7 cellular contexts compared by ENCODE assay signal in the genomic region with DNA sequence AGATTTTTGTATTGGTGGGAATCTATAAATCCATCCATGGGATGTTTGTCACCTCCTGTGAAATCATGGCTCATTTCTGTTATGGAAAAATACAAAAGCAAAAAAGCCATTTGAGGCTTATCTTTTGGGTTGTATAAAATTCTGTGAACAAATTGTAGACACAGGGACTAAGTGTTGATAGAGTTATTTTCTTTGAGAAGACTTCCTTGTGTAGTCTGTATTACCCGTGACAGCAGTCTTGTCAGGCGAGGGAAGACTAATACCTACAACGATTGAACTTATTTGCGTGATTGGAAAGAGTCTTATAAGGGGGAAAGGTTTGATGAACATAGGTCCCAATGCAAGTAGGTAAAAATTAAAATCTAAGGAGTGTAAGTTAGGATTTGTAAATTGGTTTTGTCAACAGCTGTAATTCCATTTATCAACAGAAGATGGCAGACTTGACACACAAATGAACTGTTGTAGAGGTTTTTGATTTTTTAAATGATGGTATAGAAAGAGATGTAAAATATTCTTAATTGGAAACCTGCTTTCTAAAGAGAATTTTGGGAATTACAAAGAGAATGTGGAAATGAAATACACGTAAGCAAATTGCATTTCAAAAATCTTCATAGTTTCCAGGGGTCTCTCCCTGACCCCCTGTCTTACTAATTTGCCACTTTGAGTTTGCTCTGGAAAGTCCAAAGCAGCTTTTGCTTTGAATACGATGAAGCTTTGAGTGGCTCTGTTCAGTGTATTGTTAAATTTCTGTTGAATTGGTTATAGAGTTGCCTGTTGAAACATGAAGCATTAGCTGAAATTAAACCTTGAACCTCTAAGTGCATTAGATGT. TPM values are rescaled to one million over a fixed set of nuclear protein-coding genes. Genes with fewer than 3 reads are reported as not detected.
DNase-seq lines count a peak whose midpoint lies in the region; ATAC-seq and TF ChIP-seq lines count a peak whose summit lies in the region.

No MANE protein-coding gene starts in this region.

- peaks cover 2% of the 10 kb centered on the region for H3K4me1 ChIP-seq in mesenchymal stem cell (ENCODE audit: control insufficient read depth, insufficient read depth, low read depth, low read length)

- H3K4me3 ChIP-seq in LNCaP clone FGC (ENCODE audit: low read depth, low read length) (no peak overlapping the region), cardiac fibroblast (replicated peaks in 1 of 2; ENCODE audit: low read depth in 2 of 2, low read length in 2 of 2) (no peak overlapping the region), mesenchymal stem cell (ENCODE audit: insufficient read depth in 1 of 2, low read depth in 1 of 2, low read length in 2 of 2) (no peak overlapping the region)

- no peak overlapping the region for H4K8ac ChIP-seq in mesenchymal stem cell (ENCODE audit: low read length)

- TF ChIP-seq CTCF in GM10266 (IDR thresholded peaks at IDR 0.05; ENCODE audit: control insufficient read depth, insufficient read depth, low read depth, missing control alignments) (peak; percentile 67), LNCaP clone FGC (IDR thresholded peaks at IDR 0.05; ENCODE audit: control insufficient read depth, extremely low read depth, insufficient read depth) (peak; percentile 55), cardiac fibroblast (IDR thresholded peaks at IDR 0.05; ENCODE audit: low read depth, low read length) (peak; percentile 51)

- no peak overlapping the region for H2BK15ac ChIP-seq in mesenchymal stem cell (ENCODE audit: low read depth, poor library complexity, severe bottlenecking)

- H3K4me2 ChIP-seq in mesenchymal stem cell (ENCODE audit: low read length, poor library complexity, severe bottlenecking) = no peak overlapping the region

- H3K14ac ChIP-seq in mesenchymal stem cell (ENCODE audit: low read length in 2 of 2) = no peak overlapping the region

- H3K79me1 ChIP-seq in mesenchymal stem cell (replicated peaks; ENCODE audit: low read length, poor library complexity, severe bottlenecking) = peaks cover 16% of the 10 kb centered on the region

- H3K27me3 ChIP-seq in mesenchymal stem cell (ENCODE audit: control insufficient read depth in 1 of 2, insufficient read depth in 1 of 2, low read length in 2 of 2) = no peaks in the 10 kb centered on the region

- no peak overlapping the region for H3K27ac ChIP-seq in mesenchymal stem cell (ENCODE audit: low read length, poor library complexity, severe bottlenecking)

- no peak overlapping the region for H2BK5ac ChIP-seq in mesenchymal stem cell (ENCODE audit: low read depth, low read length, poor library complexity, severe bottlenecking)

- no peak overlapping the region for H3K23ac ChIP-seq in mesenchymal stem cell (ENCODE audit: low read length in 2 of 2)

- H2BK120ac ChIP-seq in mesenchymal stem cell (ENCODE audit: low read depth, low read length) = no peak overlapping the region

- 70% methylated on average over 6 of the region's 6 CpGs for WGBS in mesenchymal stem cell

- no peak overlapping the region for H2AFZ ChIP-seq in mesenchymal stem cell (ENCODE audit: low read depth, low read length)

- DNase-seq in GM10266 (ENCODE audit: extremely low spot score) = peak; percentile 16
- DNase-seq in LNCaP clone FGC (ENCODE audit: low read depth) = peak; percentile 26
- peak; percentile 67 to 74 for DNase-seq in cardiac fibroblast (ENCODE audit: low read depth in 2 of 2)
- peak; percentile 48 for DNase-seq in mesenchymal stem cell
- DNase-seq in 8988T = no peak

- no peaks in the 10 kb centered on the region for H3K9me3 ChIP-seq in mesenchymal stem cell (ENCODE audit: control insufficient read depth, low read length)

- H3K18ac ChIP-seq in mesenchymal stem cell (ENCODE audit: low read depth in 1 of 2, low read length in 2 of 2) = no peak overlapping the region

- peaks cover 0 to 3% of the 10 kb centered on the region in 2 experiments for H3K36me3 ChIP-seq in mesenchymal stem cell (ENCODE audit: control insufficient read depth in 1 of 2, insufficient read depth in 2 of 2, low read depth in 1 of 2, low read length in 2 of 2)

- H2BK12ac ChIP-seq in mesenchymal stem cell (ENCODE audit: low read length in 2 of 2) = no peak overlapping the region

- ATAC-seq in HG03159 (IDR thresholded peaks at IDR 0.05; ENCODE audit: unreplicated experiment) (no peak), HG02588 (IDR thresholded peaks at IDR 0.05; ENCODE audit: unreplicated experiment) (no peak)

- no peak overlapping the region for H4K91ac ChIP-seq in mesenchymal stem cell (ENCODE audit: low read length)

- no peak overlapping the region for H3K9ac ChIP-seq in mesenchymal stem cell (ENCODE audit: low read length)

- H3K4ac ChIP-seq in mesenchymal stem cell (ENCODE audit: low read depth in 1 of 2, low read length in 2 of 2) = no peak overlapping the region

- no peak overlapping the region for H2AK5ac ChIP-seq in mesenchymal stem cell (ENCODE audit: low read length, severe bottlenecking)

RNA-seq across cellular contexts. Expression of gene SLC25A26, which starts 33.2 kb away (rescaled TPM):
- polyA plus RNA-seq in mesenchymal stem cell (2013, experiment 1 of 2) = 8.6 TPM
- 8.6 TPM for polyA plus RNA-seq in mesenchymal stem cell (2013, experiment 2 of 2)
